Comparison of ENCODE assay signal across 8 cellular contexts in genomic region chr19:31496076-31496475, GRCh38.
"Had no signal": no experiment of that assay in that cellular context is flagged by ENCODE, and none has a peak within 500 bp of the region (broad histone marks: within the 10 kb centered on the region; RNA-seq: fewer than 3 reads in every experiment).

No MANE protein-coding gene starts in this region.

- H3K27ac ChIP-seq: GM23248, HL-60 had no signal

- ATAC-seq: HepG2 had no signal

- DNase-seq: GM23248, GOT3, H7, KBM-7 had no signal

- H3K4me1 Mint-ChIP-seq: IgD-negative memory B cell had no signal

- H3K4me1 ChIP-seq: HAP-1 had no signal

- H3K36me3 ChIP-seq: HAP-1 had no signal

- H3K9me3 ChIP-seq: HAP-1 had no signal

- H3K27me3 Mint-ChIP-seq: IgD-negative memory B cell had no signal

- H3K36me3 Mint-ChIP-seq: IgD-negative memory B cell had no signal

- H3K4me3 Mint-ChIP-seq: IgD-negative memory B cell had no signal

- H3K4me3 ChIP-seq: GM23248, HAP-1 had no signal

- H3K27ac Mint-ChIP-seq: IgD-negative memory B cell had no signal
